In the genomic region with DNA sequence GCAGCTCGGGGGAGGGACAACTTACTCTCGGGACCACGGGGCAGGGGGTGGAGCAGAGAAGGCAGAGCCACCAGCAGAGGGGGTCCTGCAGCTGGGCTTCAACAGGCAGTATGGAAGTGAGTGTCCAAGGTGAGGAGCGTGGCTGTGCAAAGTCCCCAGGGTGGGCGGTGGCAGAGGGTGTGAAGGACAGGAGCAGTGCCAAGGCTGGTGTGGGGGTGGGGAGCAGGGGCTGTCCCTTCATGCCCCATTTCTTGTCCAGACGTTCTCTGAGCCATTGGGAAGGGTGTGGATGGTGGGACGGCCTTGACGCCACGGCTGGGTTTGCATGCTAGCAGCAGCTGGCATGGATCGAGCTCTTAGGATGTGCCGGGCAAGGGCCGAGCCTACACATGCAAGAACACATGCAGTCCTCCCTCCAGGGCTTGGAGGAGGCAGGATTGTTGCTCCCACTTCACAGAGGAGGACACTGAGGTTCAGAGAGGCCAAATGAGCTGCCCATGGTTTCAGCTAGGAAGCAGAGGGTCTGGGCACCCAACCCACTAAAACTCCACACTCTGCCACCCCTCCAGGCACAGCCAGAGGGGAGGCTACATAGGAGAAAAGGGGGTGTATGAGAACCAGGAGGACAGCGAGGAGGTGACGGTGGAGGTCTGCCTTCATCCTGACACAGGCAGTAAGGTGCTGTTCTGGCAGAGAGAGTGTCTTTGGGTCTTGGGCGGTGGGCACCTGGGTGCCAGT, we compare ENCODE assay signal across 3 cellular contexts.
TF ChIP-seq lines count a peak whose summit lies in the region.

No MANE protein-coding gene starts in this region.

TF ChIP-seq in SK-N-SH, 30 proteins besides CTCF, POLR2A, EP300 and RAD21:
- TF ChIP-seq SMC3 (IDR thresholded peaks at IDR 0.05; ENCODE audit: low read depth, low read length): peak; percentile 29; the same call in 1 of the 2 replicates
- TF ChIP-seq, protein P1, sequence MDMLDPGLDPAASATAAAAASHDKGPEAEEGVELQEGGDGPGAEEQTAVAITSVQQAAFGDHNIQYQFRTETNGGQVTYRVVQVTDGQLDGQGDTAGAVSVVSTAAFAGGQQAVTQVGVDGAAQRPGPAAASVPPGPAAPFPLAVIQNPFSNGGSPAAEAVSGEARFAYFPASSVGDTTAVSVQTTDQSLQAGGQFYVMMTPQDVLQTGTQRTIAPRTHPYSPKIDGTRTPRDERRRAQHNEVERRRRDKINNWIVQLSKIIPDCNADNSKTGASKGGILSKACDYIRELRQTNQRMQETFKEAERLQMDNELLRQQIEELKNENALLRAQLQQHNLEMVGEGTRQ (IDR thresholded peaks at IDR 0.05; ENCODE audit: borderline replicate concordance, low read depth, low read length): no peak
- TF ChIP-seq, protein P2, sequence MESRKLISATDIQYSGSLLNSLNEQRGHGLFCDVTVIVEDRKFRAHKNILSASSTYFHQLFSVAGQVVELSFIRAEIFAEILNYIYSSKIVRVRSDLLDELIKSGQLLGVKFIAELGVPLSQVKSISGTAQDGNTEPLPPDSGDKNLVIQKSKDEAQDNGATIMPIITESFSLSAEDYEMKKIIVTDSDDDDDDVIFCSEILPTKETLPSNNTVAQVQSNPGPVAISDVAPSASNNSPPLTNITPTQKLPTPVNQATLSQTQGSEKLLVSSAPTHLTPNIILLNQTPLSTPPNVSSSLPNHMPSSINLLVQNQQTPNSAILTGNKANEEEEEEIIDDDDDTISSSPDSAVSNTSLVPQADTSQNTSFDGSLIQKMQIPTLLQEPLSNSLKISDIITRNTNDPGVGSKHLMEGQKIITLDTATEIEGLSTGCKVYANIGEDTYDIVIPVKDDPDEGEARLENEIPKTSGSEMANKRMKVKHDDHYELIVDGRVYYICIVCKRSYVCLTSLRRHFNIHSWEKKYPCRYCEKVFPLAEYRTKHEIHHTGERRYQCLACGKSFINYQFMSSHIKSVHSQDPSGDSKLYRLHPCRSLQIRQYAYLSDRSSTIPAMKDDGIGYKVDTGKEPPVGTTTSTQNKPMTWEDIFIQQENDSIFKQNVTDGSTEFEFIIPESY (IDR thresholded peaks at IDR 0.05; ENCODE audit: borderline replicate concordance, low read depth): no peak
- TF ChIP-seq, protein P3, sequence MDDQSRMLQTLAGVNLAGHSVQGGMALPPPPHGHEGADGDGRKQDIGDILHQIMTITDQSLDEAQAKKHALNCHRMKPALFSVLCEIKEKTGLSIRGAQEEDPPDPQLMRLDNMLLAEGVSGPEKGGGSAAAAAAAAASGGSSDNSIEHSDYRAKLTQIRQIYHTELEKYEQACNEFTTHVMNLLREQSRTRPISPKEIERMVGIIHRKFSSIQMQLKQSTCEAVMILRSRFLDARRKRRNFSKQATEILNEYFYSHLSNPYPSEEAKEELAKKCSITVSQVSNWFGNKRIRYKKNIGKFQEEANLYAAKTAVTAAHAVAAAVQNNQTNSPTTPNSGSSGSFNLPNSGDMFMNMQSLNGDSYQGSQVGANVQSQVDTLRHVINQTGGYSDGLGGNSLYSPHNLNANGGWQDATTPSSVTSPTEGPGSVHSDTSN (IDR thresholded peaks at IDR 0.05): no peak

TF ChIP-seq in SK-N-SH treated with all-trans-retinoic acid at 6 μM for 48 hours, 23 proteins besides CTCF, POLR2A, EP300 and RAD21:
- TF ChIP-seq ZNF565 (CRISPR knock-in tag; conservative IDR thresholded peaks at IDR 0.05; ENCODE audit: low read depth): no peak
- TF ChIP-seq, protein P4, sequence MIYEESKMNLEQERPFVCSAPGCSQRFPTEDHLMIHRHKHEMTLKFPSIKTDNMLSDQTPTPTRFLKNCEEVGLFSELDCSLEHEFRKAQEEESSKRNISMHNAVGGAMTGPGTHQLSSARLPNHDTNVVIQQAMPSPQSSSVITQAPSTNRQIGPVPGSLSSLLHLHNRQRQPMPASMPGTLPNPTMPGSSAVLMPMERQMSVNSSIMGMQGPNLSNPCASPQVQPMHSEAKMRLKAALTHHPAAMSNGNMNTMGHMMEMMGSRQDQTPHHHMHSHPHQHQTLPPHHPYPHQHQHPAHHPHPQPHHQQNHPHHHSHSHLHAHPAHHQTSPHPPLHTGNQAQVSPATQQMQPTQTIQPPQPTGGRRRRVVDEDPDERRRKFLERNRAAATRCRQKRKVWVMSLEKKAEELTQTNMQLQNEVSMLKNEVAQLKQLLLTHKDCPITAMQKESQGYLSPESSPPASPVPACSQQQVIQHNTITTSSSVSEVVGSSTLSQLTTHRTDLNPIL (CRISPR knock-in tag; IDR thresholded peaks at IDR 0.05; ENCODE audit: low read depth): no peak
- no peak for TF ChIP-seq SNAI2 (CRISPR knock-in tag; IDR thresholded peaks at IDR 0.05)
- TF ChIP-seq BACH2 (CRISPR knock-in tag; IDR thresholded peaks at IDR 0.05; ENCODE audit: borderline replicate concordance): no peak
- no peak for TF ChIP-seq ZFP3 (CRISPR knock-in tag; IDR thresholded peaks at IDR 0.05)
- TF ChIP-seq ISL1 (CRISPR knock-in tag; IDR thresholded peaks at IDR 0.05): no peak
- TF ChIP-seq PPARA (CRISPR knock-in tag; IDR thresholded peaks at IDR 0.05; ENCODE audit: borderline replicate concordance): no peak
- TF ChIP-seq GLIS3 (CRISPR knock-in tag; IDR thresholded peaks at IDR 0.05): no peak
- TF ChIP-seq TCF4 (CRISPR knock-in tag; IDR thresholded peaks at IDR 0.05; ENCODE audit: borderline replicate concordance): no peak
- no peak for TF ChIP-seq CSDC2 (CRISPR knock-in tag; IDR thresholded peaks at IDR 0.05)
- TF ChIP-seq ZNF8 (CRISPR knock-in tag; IDR thresholded peaks at IDR 0.05): no peak

TF ChIP-seq in IMR-90, 13 proteins besides CTCF, POLR2A, EP300 and RAD21:
- TF ChIP-seq RFX5 (IDR thresholded peaks at IDR 0.05; ENCODE audit: low read depth, low read length) (no peak), NFE2L2 (IDR thresholded peaks at IDR 0.05; ENCODE audit: low read depth, low read length) (no peak), FOS (IDR thresholded peaks at IDR 0.05; ENCODE audit: low read depth, low read length) (no peak), RCOR1 (IDR thresholded peaks at IDR 0.05; ENCODE audit: insufficient replicate concordance, low read length) (no peak), BHLHE40 (IDR thresholded peaks at IDR 0.05; ENCODE audit: low read depth, low read length) (no peak), MXI1 (IDR thresholded peaks at IDR 0.05; ENCODE audit: borderline replicate concordance, low read depth, low read length) (no peak), SMC3 (IDR thresholded peaks at IDR 0.05; ENCODE audit: low read depth, low read length) (no peak), CHD1 (IDR thresholded peaks at IDR 0.05; ENCODE audit: low read depth, low read length) (no peak), MAFK (IDR thresholded peaks at IDR 0.05; ENCODE audit: low read depth, low read length) (no peak), MAZ (IDR thresholded peaks at IDR 0.05; ENCODE audit: borderline replicate concordance, low read depth, low read length) (no peak), CEBPB (IDR thresholded peaks at IDR 0.05; ENCODE audit: low read depth, low read length) (no peak)
- TF ChIP-seq, protein P5, sequence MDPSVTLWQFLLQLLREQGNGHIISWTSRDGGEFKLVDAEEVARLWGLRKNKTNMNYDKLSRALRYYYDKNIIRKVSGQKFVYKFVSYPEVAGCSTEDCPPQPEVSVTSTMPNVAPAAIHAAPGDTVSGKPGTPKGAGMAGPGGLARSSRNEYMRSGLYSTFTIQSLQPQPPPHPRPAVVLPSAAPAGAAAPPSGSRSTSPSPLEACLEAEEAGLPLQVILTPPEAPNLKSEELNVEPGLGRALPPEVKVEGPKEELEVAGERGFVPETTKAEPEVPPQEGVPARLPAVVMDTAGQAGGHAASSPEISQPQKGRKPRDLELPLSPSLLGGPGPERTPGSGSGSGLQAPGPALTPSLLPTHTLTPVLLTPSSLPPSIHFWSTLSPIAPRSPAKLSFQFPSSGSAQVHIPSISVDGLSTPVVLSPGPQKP (IDR thresholded peaks at IDR 0.05; ENCODE audit: borderline replicate concordance, low read depth, low read length): no peak
- TF ChIP-seq, protein P1 (IDR thresholded peaks at IDR 0.05; ENCODE audit: low read depth, low read length): no peak
